ENCODE assay signal across 16 cellular contexts in genomic region chr6:56399250-56399671, GRCh38.
DNase-seq lines count a peak whose midpoint lies in the region; ATAC-seq, FAIRE-seq and TF ChIP-seq lines count a peak whose summit lies in the region.
"Had no signal": no experiment of that assay in that cellular context is flagged by ENCODE, and none has a peak within 500 bp of the region (broad histone marks: within the 10 kb centered on the region; RNA-seq: fewer than 3 reads in every experiment).

No MANE protein-coding gene starts in this region.

- H3K9me3 ChIP-seq in astrocyte (ENCODE audit: insufficient read depth, low read depth, low read length) (no peaks in the 10 kb centered on the region), HepG2 (ENCODE audit: low read length) (peaks cover 12% of the 10 kb centered on the region)

- H4K20me1 ChIP-seq in astrocyte (ENCODE audit: insufficient read depth, low read length) (no peaks in the 10 kb centered on the region), HepG2 (ENCODE audit: insufficient read depth, low read length) (no peaks in the 10 kb centered on the region)

- H3K36me3 ChIP-seq in astrocyte (ENCODE audit: insufficient read depth, low read length): no peaks in the 10 kb centered on the region
- H3K36me3 ChIP-seq in HepG2 (replicated peaks in 1 of 2; ENCODE audit: control insufficient read depth in 1 of 2, insufficient read depth in 2 of 2, low read length in 2 of 2): no peaks in the 10 kb centered on the region

- POLR2A ChIA-PET in HepG2 (lab: Yijun Ruan, JAX): interaction anchor here (1.0 to 3.1 kb wide), 13 partner anchors 11 to 294 kb away, joined by 3 to 26 read pairs (median 6); no protein-coding TSS in a partner anchor

- DNase-seq in DMS53 (lab: John Stamatoyannopoulos, UW): peak; percentile 93
- peak; percentile 79 for DNase-seq in NCI-H146 treated with DMSO at 0.1 percent for 48 hours (lab: John Stamatoyannopoulos, UW; ENCODE audit: unreplicated experiment)
- peak; percentile 51 for DNase-seq in astrocyte (ENCODE audit: low read depth)
- DNase-seq in HepG2 (ENCODE audit: low spot score): peak; percentile 93
- DNase-seq in activated CD4-positive, alpha-beta T cell treated with anti-CD3 and anti-CD28 coated beads, Interleukin-2, amount 50 U/mL, for 4 hours: no peak
- DNase-seq in stimulated activated naive CD8-positive, alpha-beta T cell treated with anti-CD3 and anti-CD28 coated beads, Interleukin-15, amount 100 ng/mL, for 72 hours: no peak
- no peak for DNase-seq in GM19238 (ENCODE audit: insufficient read length, low spot score)
- DNase-seq: activated T-cell treated with anti-CD3 and anti-CD28 coated beads for 4 hours; amniotic stem cell; effector CD8-positive, alpha-beta T cell; mammary epithelial cell; stimulated activated CD4-positive, alpha-beta T cell treated with anti-CD3 and anti-CD28 coated beads, Interleukin-4, amount 100 ng/mL, for 1 hour; stimulated activated naive CD4-positive, alpha-beta T cell treated with Interleukin-2 at 50 U/mL for 16 hours had no signal

- H3K4me2 ChIP-seq in astrocyte (ENCODE audit: low read length) (no peak overlapping the region), HepG2 (ENCODE audit: low read depth, low read length) (peak overlapping the region; percentile 74)

- FAIRE-seq in astrocyte (lab: Jason Lieb, UNC) (no peak), HepG2 (lab: Jason Lieb, UNC) (no peak)
- FAIRE-seq: G401.6 had no signal

- H3K27me3 Mint-ChIP-seq in astrocyte (ENCODE audit: low read depth, unreplicated experiment): no peaks in the 10 kb centered on the region
- H3K27me3 Mint-ChIP-seq in stimulated activated naive CD8-positive, alpha-beta T cell treated with anti-CD3 and anti-CD28 coated beads, Interleukin-15, amount 100 ng/mL, for 72 hours: no peaks in the 10 kb centered on the region

- intact Hi-C loops in HepG2 (cut with micrococcal nuclease; ENCODE audit: unreplicated experiment): loop anchor here (1.0 to 2.0 kb wide), 4 partner anchors 12 to 143 kb away; no protein-coding TSS in a partner anchor

- no peak overlapping the region for H2AFZ ChIP-seq in astrocyte (ENCODE audit: low read depth, low read length)
- no peak overlapping the region for H2AFZ ChIP-seq in HepG2 (ENCODE audit: low read length)

- H3K27me3 ChIP-seq in astrocyte (ENCODE audit: insufficient read depth, low read length): no peaks in the 10 kb centered on the region
- H3K27me3 ChIP-seq in HepG2 (ENCODE audit: control insufficient read depth in 1 of 2, insufficient read depth in 2 of 2, low read length in 2 of 2): no peaks in the 10 kb centered on the region

- H3K4me3 Mint-ChIP-seq in astrocyte (ENCODE audit: unreplicated experiment): no peak overlapping the region
- H3K4me3 Mint-ChIP-seq in stimulated activated naive CD8-positive, alpha-beta T cell treated with anti-CD3 and anti-CD28 coated beads, Interleukin-15, amount 100 ng/mL, for 72 hours: no peak overlapping the region

- CTCF ChIA-PET in HepG2 (lab: Yijun Ruan, JAX; ENCODE audit: low intra/inter-chr PET ratio, low total read pairs): no interaction called here

- peaks cover 9% of the 10 kb centered on the region for H3K9me3 Mint-ChIP-seq in astrocyte (ENCODE audit: unreplicated experiment)
- peaks cover 9 to 14% of the 10 kb centered on the region in 2 donors for H3K9me3 Mint-ChIP-seq in stimulated activated naive CD8-positive, alpha-beta T cell treated with anti-CD3 and anti-CD28 coated beads, Interleukin-15, amount 100 ng/mL, for 72 hours

- BruUV-seq in HepG2 (replicated peaks; lab: Mats Ljungman, UMichigan): no TSS peak

- TF ChIP-seq CTCF in astrocyte (IDR thresholded peaks at IDR 0.05; ENCODE audit: insufficient read depth, low read depth, low read length): no peak
- no peak for TF ChIP-seq CTCF in HepG2 (CRISPR knock-in tag; IDR thresholded peaks at IDR 0.05)

- peak in 1 of 2 experiments; percentile 40; a peak in 1 of 4 replicates for TF ChIP-seq EP300 in HepG2 (IDR thresholded peaks at IDR 0.05; ENCODE audit: low read depth in 2 of 2, low read length in 2 of 2)
- TF ChIP-seq EP300 in HepG2 (CRISPR knock-in tag; IDR thresholded peaks at IDR 0.05; ENCODE audit: borderline replicate concordance): no peak

- H3K9ac ChIP-seq in astrocyte (ENCODE audit: low read length): no peak overlapping the region
- H3K9ac ChIP-seq in HepG2 (ENCODE audit: insufficient read depth, low read depth, low read length): peak overlapping the region; percentile 73

- H3K4me3 ChIP-seq in astrocyte (ENCODE audit: insufficient read depth, low read depth, low read length): no peak overlapping the region
- H3K4me3 ChIP-seq in HepG2 (replicated peaks in 1 of 3; ENCODE audit: insufficient read depth in 1 of 3, low read depth in 2 of 3, low read length in 3 of 3): peak overlapping the region; percentile 11 to 52 (median 29); a peak in 3 of 6 replicates

- in situ Hi-C loops in HepG2 (cut with HindIII; ENCODE audit: extremely low pct_ligation_motif_present, low pct_unique_long_range_greater_than_20kb): no loop called here

- peaks cover 15% of the 10 kb centered on the region for H3K4me1 Mint-ChIP-seq in astrocyte (ENCODE audit: low read depth, unreplicated experiment)
- H3K4me1 Mint-ChIP-seq in stimulated activated naive CD8-positive, alpha-beta T cell treated with anti-CD3 and anti-CD28 coated beads, Interleukin-15, amount 100 ng/mL, for 72 hours: no peaks in the 10 kb centered on the region

- no peak for TF ChIP-seq POLR2A in HepG2 (IDR thresholded peaks at IDR 0.05; ENCODE audit: insufficient read depth in 1 of 2, low read depth in 2 of 2, low read length in 2 of 2)

- H3K27ac Mint-ChIP-seq in astrocyte (ENCODE audit: unreplicated experiment): no peak overlapping the region
- H3K27ac Mint-ChIP-seq in stimulated activated naive CD8-positive, alpha-beta T cell treated with anti-CD3 and anti-CD28 coated beads, Interleukin-15, amount 100 ng/mL, for 72 hours: no peak overlapping the region

- no peak for TF ChIP-seq RAD21 in HepG2 (CRISPR knock-in tag; IDR thresholded peaks at IDR 0.05)

- H3K4me1 ChIP-seq in astrocyte (ENCODE audit: insufficient read depth, low read length) (peaks cover 4% of the 10 kb centered on the region), HepG2 (ENCODE audit: insufficient read depth, low read length) (peaks cover 77% of the 10 kb centered on the region)

- ATAC-seq in HepG2: peak; percentile 88
- no peak for ATAC-seq in GM19035 (IDR thresholded peaks at IDR 0.05; ENCODE audit: unreplicated experiment)
- no peak for ATAC-seq in stimulated activated naive CD8-positive, alpha-beta T cell treated with anti-CD3 and anti-CD28 coated beads, Interleukin-15, amount 100 ng/mL, for 72 hours
- ATAC-seq: SK-N-SH treated with all-trans-retinoic acid at 6 μM for 48 hours had no signal

- 5% methylated on average over 2 of the region's 2 CpGs for WGBS in HepG2 (ENCODE audit: low lambda C conversion rate)

- no peaks in the 10 kb centered on the region for H3K79me2 ChIP-seq in astrocyte (ENCODE audit: insufficient read depth, low read length)
- no peaks in the 10 kb centered on the region for H3K79me2 ChIP-seq in HepG2 (ENCODE audit: insufficient read depth, low read length)

- H3K27ac ChIP-seq in astrocyte (ENCODE audit: low read depth, low read length): no peak overlapping the region
- peak overlapping the region; percentile 97 for H3K27ac ChIP-seq in HepG2 (ENCODE audit: extremely low read length, insufficient read depth, low read length)

- no peaks in the 10 kb centered on the region for H3K36me3 Mint-ChIP-seq in astrocyte (ENCODE audit: low read depth, unreplicated experiment)

TF ChIP-seq in HepG2, 621 proteins besides CTCF, POLR2A, EP300 and RAD21 (continues in another document):
- TF ChIP-seq ZNF552 (CRISPR knock-in tag; IDR thresholded peaks at IDR 0.05; ENCODE audit: borderline replicate concordance): no peak
- no peak for TF ChIP-seq GABPB1 (CRISPR knock-in tag; IDR thresholded peaks at IDR 0.05)
- TF ChIP-seq RXRB (CRISPR knock-in tag; IDR thresholded peaks at IDR 0.05; ENCODE audit: borderline replicate concordance): no peak
- TF ChIP-seq ZFP36L2 (CRISPR knock-in tag; IDR thresholded peaks at IDR 0.05): no peak
- TF ChIP-seq MYNN (CRISPR knock-in tag; IDR thresholded peaks at IDR 0.05; ENCODE audit: low read depth): no peak
- TF ChIP-seq ZUFSP (CRISPR knock-in tag; IDR thresholded peaks at IDR 0.05; ENCODE audit: borderline replicate concordance): no peak
- no peak for TF ChIP-seq ZNF264 (CRISPR knock-in tag; IDR thresholded peaks at IDR 0.05)
- no peak for TF ChIP-seq PLRG1 (conservative IDR thresholded peaks at IDR 0.05)
- TF ChIP-seq SUZ12 (IDR thresholded peaks at IDR 0.05; ENCODE audit: low read depth, low read length): no peak
- TF ChIP-seq ZNF782 (CRISPR knock-in tag; IDR thresholded peaks at IDR 0.05; ENCODE audit: borderline replicate concordance): no peak; the same call in 1 of the 2 replicates
- TF ChIP-seq ZKSCAN1 (IDR thresholded peaks at IDR 0.05; ENCODE audit: low read length): 0 out of 2 replicates have a peak, but pooled peaks have one; percentile 6
- no peak for TF ChIP-seq PTBP1 (IDR thresholded peaks at IDR 0.05; ENCODE audit: low read depth, low read length, poor library complexity, severe bottlenecking)
- no peak for TF ChIP-seq ARNTL (CRISPR knock-in tag; IDR thresholded peaks at IDR 0.05)
- no peak for TF ChIP-seq ZNF660 (CRISPR knock-in tag; IDR thresholded peaks at IDR 0.05; ENCODE audit: borderline replicate concordance, low read depth)
- no peak for TF ChIP-seq KDM4B (CRISPR knock-in tag; IDR thresholded peaks at IDR 0.05)
- TF ChIP-seq SP1 (IDR thresholded peaks at IDR 0.05): no peak
- TF ChIP-seq SP1 (CRISPR knock-in tag; IDR thresholded peaks at IDR 0.05): no peak
- no peak for TF ChIP-seq ZNF740 (CRISPR knock-in tag; IDR thresholded peaks at IDR 0.05)

Comparison
In these comparisons a context has a peak if more than half of its experiments do, and no peak if none do; other contexts are left out.
1. DNase-seq: peak in DMS53 (single experiment), NCI-H146 treated with DMSO at 0.1 percent for 48 hours (single experiment), astrocyte (single experiment) and HepG2 (single experiment); none in activated CD4-positive, alpha-beta T cell treated with anti-CD3 and anti-CD28 coated beads, Interleukin-2, amount 50 U/mL, for 4 hours (0 of 2), stimulated activated naive CD8-positive, alpha-beta T cell treated with anti-CD3 and anti-CD28 coated beads, Interleukin-15, amount 100 ng/mL, for 72 hours (0 of 2) and GM19238 (single experiment).